ENCODE assay signal across 10 cellular contexts in genomic region chr3:33162615-33163014, GRCh38. TPM values are rescaled to one million over a fixed set of nuclear protein-coding genes. Genes with fewer than 3 reads are reported as not detected.
"Had no signal": no experiment of that assay in that cellular context is flagged by ENCODE, and none has a peak within 500 bp of the region (broad histone marks: within the 10 kb centered on the region; RNA-seq: fewer than 3 reads in every experiment).

No MANE protein-coding gene starts in this region.

RNA-seq across cellular contexts. Expression of gene SUSD5, which starts 56.0 kb away (rescaled TPM):
- total RNA-seq: activated naive CD4-positive, alpha-beta T cell treated with anti-CD3 and anti-CD28 coated beads for 36 hours; activated naive CD4-positive, alpha-beta T cell treated with anti-CD3 and anti-CD28 coated beads, Interleukin-2, amount 50 U/mL, for 72 hours; activated naive CD8-positive, alpha-beta T cell treated with anti-CD3 and anti-CD28 coated beads for 36 hours; activated naive CD8-positive, alpha-beta T cell treated with anti-CD3 and anti-CD28 coated beads, Interleukin-2, amount 10 ng/mL, durations not matched to agents 7 days and 5 days; activated T-cell treated with anti-CD3 and anti-CD28 coated beads, Interleukin-2, amount 50 U/mL, for 4 hours; activated T-cell treated with anti-CD3 and anti-CD28 coated beads, Interleukin-2, amount 50 U/mL, for 72 hours; activated T-helper 1 cell treated with anti-CD3 and anti-CD28 coated beads, Interleukin-12 subunit alpha, Interleukin-12 subunit beta, Interleukin-2, Interleukin-4 antibody, amounts not matched to agents 30 ng/mL and 10 ng/mL and 1 ng/mL, durations not matched to agents 14 hours and 24 hours and 36 hours; activated T-helper 17 cell treated with anti-CD3 and anti-CD28 coated beads, Interleukin-2, amount 50 U/mL, for 72 hours; activated T-helper 2 cell treated with anti-CD3 and anti-CD28 coated beads, Interferon-gamma antibody, Interleukin-2, Interleukin-4, amounts not matched to agents 10 μg/mL and 5 μg/mL and 100 μg/mL, durations not matched to agents 14 hours and 24 hours and 36 hours; bronchial epithelial cell had no signal
